20 cellular contexts compared by ENCODE assay signal in genomic region chr2:118658581-118659248, GRCh38.
"Had no signal": no experiment of that assay in that cellular context is flagged by ENCODE, and none has a peak within 500 bp of the region (broad histone marks: within the 10 kb centered on the region; RNA-seq: fewer than 3 reads in every experiment).

No MANE protein-coding gene starts in this region.

- DNase-seq: activated CD4-positive, alpha-beta memory T cell treated with anti-CD3 and anti-CD28 coated beads for 36 hours; activated CD4-positive, alpha-beta T cell treated with anti-CD3 and anti-CD28 coated beads for 48 hours; activated CD4-positive, CD25-positive, alpha-beta regulatory T cell treated with anti-CD3 and anti-CD28 coated beads, Interleukin-2, amount 50 U/mL, for 72 hours; activated gamma-delta T cell; activated naive CD4-positive, alpha-beta T cell treated with anti-CD3 and anti-CD28 coated beads for 36 hours; activated T-cell treated with anti-CD3 and anti-CD28 coated beads for 4 hours; activated T-cell treated with anti-CD3 and anti-CD28 coated beads, Interleukin-2, amount 50 U/mL, for 48 hours; amygdala; MM.1S; NCI-H1105; NCI-H1436; NCI-H1694 treated with DMSO at 0.1 percent for 48 hours; NCI-H2029 treated with DMSO at 0.1 percent for 48 hours; NCI-H510A treated with DMSO at 0.1 percent for 48 hours; NCI-H69; NK-92 treated with Interleukin-12 subunit alpha and Interleukin-12 subunit beta, amount 100 ng/mL, for 24 hours; PC-3; SHP77 treated with DMSO at 0.1 percent for 48 hours had no signal

- ATAC-seq: activated T-helper 17 cell treated with anti-CD3 and anti-CD28 coated beads, Interleukin-2, amount 50 U/mL, for 72 hours; PC-3; WTC11 had no signal
